ENCODE assay signal across 1 cellular context in the genomic region with DNA sequence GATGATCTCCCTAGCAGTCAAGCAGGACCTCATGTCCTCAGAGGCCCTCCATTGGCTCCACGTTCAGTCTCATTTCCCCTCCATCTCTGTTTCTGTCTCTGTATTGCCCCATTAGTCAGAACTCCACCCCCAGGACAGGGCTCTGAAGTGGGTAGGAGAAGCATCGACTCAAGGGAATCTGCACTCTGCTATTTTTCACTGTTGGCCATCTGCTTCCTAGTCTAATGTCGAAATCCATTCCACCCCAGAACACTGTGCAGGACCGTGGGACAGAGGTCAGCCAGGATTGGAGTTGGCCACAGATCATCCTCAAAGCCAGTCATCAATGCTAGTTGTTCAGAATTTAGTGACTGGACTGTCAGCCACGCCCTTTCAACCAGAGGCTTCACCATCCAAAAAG.
TF ChIP-seq lines count a peak whose summit lies in the region.

No MANE protein-coding gene starts in this region.

TF ChIP-seq in SK-N-SH treated with all-trans-retinoic acid at 6 μM for 48 hours, 23 proteins besides CTCF, POLR2A, EP300 and RAD21:
- TF ChIP-seq BACH2 (CRISPR knock-in tag; IDR thresholded peaks at IDR 0.05; ENCODE audit: borderline replicate concordance) (no peak), ARNTL (CRISPR knock-in tag; IDR thresholded peaks at IDR 0.05; ENCODE audit: borderline replicate concordance, low read depth) (no peak), ZNF70 (CRISPR knock-in tag; IDR thresholded peaks at IDR 0.05) (no peak), GLIS3 (CRISPR knock-in tag; IDR thresholded peaks at IDR 0.05) (no peak), SNAI2 (CRISPR knock-in tag; IDR thresholded peaks at IDR 0.05) (no peak), OSR1 (CRISPR knock-in tag; IDR thresholded peaks at IDR 0.05) (no peak), TOX (CRISPR knock-in tag; IDR thresholded peaks at IDR 0.05; ENCODE audit: borderline replicate concordance) (no peak), PPARA (CRISPR knock-in tag; IDR thresholded peaks at IDR 0.05; ENCODE audit: borderline replicate concordance) (no peak), ZNF565 (CRISPR knock-in tag; conservative IDR thresholded peaks at IDR 0.05; ENCODE audit: low read depth) (no peak), RARB (CRISPR knock-in tag; IDR thresholded peaks at IDR 0.05) (no peak), ZFP30 (CRISPR knock-in tag; IDR thresholded peaks at IDR 0.05) (no peak), ZC3H10 (CRISPR knock-in tag; IDR thresholded peaks at IDR 0.05) (no peak), ESRRG (CRISPR knock-in tag; IDR thresholded peaks at IDR 0.05) (no peak), CSDC2 (CRISPR knock-in tag; IDR thresholded peaks at IDR 0.05) (no peak)
- TF ChIP-seq, protein P1, sequence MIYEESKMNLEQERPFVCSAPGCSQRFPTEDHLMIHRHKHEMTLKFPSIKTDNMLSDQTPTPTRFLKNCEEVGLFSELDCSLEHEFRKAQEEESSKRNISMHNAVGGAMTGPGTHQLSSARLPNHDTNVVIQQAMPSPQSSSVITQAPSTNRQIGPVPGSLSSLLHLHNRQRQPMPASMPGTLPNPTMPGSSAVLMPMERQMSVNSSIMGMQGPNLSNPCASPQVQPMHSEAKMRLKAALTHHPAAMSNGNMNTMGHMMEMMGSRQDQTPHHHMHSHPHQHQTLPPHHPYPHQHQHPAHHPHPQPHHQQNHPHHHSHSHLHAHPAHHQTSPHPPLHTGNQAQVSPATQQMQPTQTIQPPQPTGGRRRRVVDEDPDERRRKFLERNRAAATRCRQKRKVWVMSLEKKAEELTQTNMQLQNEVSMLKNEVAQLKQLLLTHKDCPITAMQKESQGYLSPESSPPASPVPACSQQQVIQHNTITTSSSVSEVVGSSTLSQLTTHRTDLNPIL (CRISPR knock-in tag; IDR thresholded peaks at IDR 0.05; ENCODE audit: low read depth) = no peak
- TF ChIP-seq, protein P2, sequence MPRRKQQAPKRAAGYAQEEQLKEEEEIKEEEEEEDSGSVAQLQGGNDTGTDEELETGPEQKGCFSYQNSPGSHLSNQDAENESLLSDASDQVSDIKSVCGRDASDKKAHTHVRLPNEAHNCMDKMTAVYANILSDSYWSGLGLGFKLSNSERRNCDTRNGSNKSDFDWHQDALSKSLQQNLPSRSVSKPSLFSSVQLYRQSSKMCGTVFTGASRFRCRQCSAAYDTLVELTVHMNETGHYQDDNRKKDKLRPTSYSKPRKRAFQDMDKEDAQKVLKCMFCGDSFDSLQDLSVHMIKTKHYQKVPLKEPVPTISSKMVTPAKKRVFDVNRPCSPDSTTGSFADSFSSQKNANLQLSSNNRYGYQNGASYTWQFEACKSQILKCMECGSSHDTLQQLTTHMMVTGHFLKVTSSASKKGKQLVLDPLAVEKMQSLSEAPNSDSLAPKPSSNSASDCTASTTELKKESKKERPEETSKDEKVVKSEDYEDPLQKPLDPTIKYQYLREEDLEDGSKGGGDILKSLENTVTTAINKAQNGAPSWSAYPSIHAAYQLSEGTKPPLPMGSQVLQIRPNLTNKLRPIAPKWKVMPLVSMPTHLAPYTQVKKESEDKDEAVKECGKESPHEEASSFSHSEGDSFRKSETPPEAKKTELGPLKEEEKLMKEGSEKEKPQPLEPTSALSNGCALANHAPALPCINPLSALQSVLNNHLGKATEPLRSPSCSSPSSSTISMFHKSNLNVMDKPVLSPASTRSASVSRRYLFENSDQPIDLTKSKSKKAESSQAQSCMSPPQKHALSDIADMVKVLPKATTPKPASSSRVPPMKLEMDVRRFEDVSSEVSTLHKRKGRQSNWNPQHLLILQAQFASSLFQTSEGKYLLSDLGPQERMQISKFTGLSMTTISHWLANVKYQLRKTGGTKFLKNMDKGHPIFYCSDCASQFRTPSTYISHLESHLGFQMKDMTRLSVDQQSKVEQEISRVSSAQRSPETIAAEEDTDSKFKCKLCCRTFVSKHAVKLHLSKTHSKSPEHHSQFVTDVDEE (CRISPR knock-in tag; IDR thresholded peaks at IDR 0.05) = no peak
- TF ChIP-seq, protein P3, sequence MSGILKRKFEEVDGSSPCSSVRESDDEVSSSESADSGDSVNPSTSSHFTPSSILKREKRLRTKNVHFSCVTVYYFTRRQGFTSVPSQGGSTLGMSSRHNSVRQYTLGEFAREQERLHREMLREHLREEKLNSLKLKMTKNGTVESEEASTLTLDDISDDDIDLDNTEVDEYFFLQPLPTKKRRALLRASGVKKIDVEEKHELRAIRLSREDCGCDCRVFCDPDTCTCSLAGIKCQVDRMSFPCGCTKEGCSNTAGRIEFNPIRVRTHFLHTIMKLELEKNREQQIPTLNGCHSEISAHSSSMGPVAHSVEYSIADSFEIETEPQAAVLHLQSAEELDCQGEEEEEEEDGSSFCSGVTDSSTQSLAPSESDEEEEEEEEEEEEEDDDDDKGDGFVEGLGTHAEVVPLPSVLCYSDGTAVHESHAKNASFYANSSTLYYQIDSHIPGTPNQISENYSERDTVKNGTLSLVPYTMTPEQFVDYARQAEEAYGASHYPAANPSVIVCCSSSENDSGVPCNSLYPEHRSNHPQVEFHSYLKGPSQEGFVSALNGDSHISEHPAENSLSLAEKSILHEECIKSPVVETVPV (CRISPR knock-in tag; IDR thresholded peaks at IDR 0.05) = no peak
